Comparison of ENCODE assay signal across 27 cellular contexts in the genomic region with DNA sequence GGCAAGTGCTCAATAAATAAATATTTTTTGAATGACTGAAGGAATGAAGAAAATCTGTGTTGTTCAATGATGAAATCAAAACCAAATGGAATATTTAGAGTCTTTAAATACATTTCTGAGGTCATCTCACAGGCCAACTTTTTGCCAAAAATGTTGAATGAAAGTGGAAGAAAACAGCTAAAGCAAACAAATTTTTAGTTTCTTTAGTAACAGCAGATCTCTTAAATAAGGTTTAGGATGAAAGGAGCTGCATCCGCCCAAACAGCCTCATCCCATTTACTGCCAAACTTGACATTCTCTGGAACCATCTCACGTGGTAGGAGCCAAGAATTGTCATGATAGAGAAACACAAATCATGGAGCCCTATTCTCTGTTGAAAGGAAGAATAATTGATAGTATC. TPM values are rescaled to one million over a fixed set of nuclear protein-coding genes. Genes with fewer than 3 reads are reported as not detected.
A peak's percentile ranks its signal among the peaks of the same experiment; 100 is the strongest.
DNase-seq lines count a peak whose midpoint lies in the region; ATAC-seq, FAIRE-seq and TF ChIP-seq lines count a peak whose summit lies in the region.
"Had no signal": no experiment of that assay in that cellular context is flagged by ENCODE, and none has a peak within 500 bp of the region (broad histone marks: within the 10 kb centered on the region; RNA-seq: fewer than 3 reads in every experiment).

No MANE protein-coding gene starts in this region.

- H3K4me3 Mint-ChIP-seq in T-helper 17 cell = no peak overlapping the region
- H3K4me3 Mint-ChIP-seq: mesothelial cell of epicardium; neural crest cell; stimulated activated effector memory CD8-positive, alpha-beta T cell treated with anti-CD3 and anti-CD28 coated beads, Interleukin-12 subunit alpha, Interleukin-12 subunit beta, amount 100 ng/mL, for 72 hours had no signal

- TF ChIP-seq EP300 in stomach (IDR thresholded peaks at IDR 0.05) = no peak

- DNase-seq in left ventricle myocardium inferior (no peak), Right ventricle myocardium inferior (ENCODE audit: missing footprints) (no peak), T-helper 17 cell (no peak), fibroblast of the aortic adventitia (ENCODE audit: low read depth) (peak; percentile 73), stomach (no peak), RCC 7860 (ENCODE audit: low spot score) (no peak), HUDEP-2 (lab: John Stamatoyannopoulos, UW; ENCODE audit: unreplicated experiment in 76 of 76) (no peak), NCI-H2081 treated with DMSO at 0.1 percent for 48 hours (lab: John Stamatoyannopoulos, UW) (no peak)
- DNase-seq: activated CD4-positive, alpha-beta T cell treated with anti-CD3 and anti-CD28 coated beads for 1 hour; activated naive CD4-positive, alpha-beta T cell treated with anti-CD3 and anti-CD28 coated beads, Interleukin-2, amount 50 U/mL, for 16 hours; activated T-cell treated with anti-CD3 and anti-CD28 coated beads, Interleukin-2, amount 50 U/mL, for 48 hours; heart left ventricle; KBM-7; left colon; MV-4-11; NCI-H187; NCI-H345; SHP77 treated with DMSO at 0.1 percent for 48 hours; SW 1271 had no signal

- peak overlapping the region; percentile 15 for H3K27ac ChIP-seq in left ventricle myocardium inferior (replicated peaks)
- H3K27ac ChIP-seq in stomach = peak overlapping the region in 4 of 5 donors; percentile 4 to 51 (median 15)
- H3K27ac ChIP-seq: A549, suprapubic skin had no signal

- ATAC-seq in Right ventricle myocardium inferior (no peak), T-helper 17 cell (no peak)
- ATAC-seq: A549, left colon had no signal

- peak overlapping the region; percentile 57 for H3K27ac Mint-ChIP-seq in T-helper 17 cell
- H3K27ac Mint-ChIP-seq: mesothelial cell of epicardium, progenitor cell of endocrine pancreas had no signal

- H3K4me3 ChIP-seq in left ventricle myocardium inferior (no peak overlapping the region), fibroblast of the aortic adventitia (ENCODE audit: low read depth, low read length) (no peak overlapping the region), stomach (no peak overlapping the region)
- H3K4me3 ChIP-seq: A549, heart left ventricle, suprapubic skin had no signal

- peaks cover 5% of the 10 kb centered on the region for H3K36me3 Mint-ChIP-seq in T-helper 17 cell (ENCODE audit: low read depth)
- H3K36me3 Mint-ChIP-seq: mesothelial cell of epicardium; stimulated activated effector memory CD8-positive, alpha-beta T cell treated with anti-CD3 and anti-CD28 coated beads, Interleukin-12 subunit alpha, Interleukin-12 subunit beta, amount 100 ng/mL, for 72 hours had no signal

- no peaks in the 10 kb centered on the region for H3K4me1 ChIP-seq in left ventricle myocardium inferior
- peaks cover 9 to 56% (median 22%) of the 10 kb centered on the region in 4 donors for H3K4me1 ChIP-seq in stomach
- H3K4me1 ChIP-seq: A549 had no signal

- H3K27me3 ChIP-seq in left ventricle myocardium inferior (ENCODE audit: low read depth) = no peaks in the 10 kb centered on the region
- no peaks in the 10 kb centered on the region for H3K27me3 ChIP-seq in stomach
- H3K27me3 ChIP-seq: heart left ventricle, suprapubic skin had no signal

- 65 to 88% (median 69%) methylated on average over 2 of the region's 2 CpGs for WGBS in stomach, 5 donors

- no peak for TF ChIP-seq POLR2A in stomach (IDR thresholded peaks at IDR 0.05)

- no peaks in the 10 kb centered on the region for H3K27me3 Mint-ChIP-seq in T-helper 17 cell
- H3K27me3 Mint-ChIP-seq: progenitor cell of endocrine pancreas had no signal

- FAIRE-seq in RCC 7860 (lab: Jason Lieb, UNC) = no peak
- FAIRE-seq: A549, TTC549, urothelium cell line had no signal

- H3K36me3 ChIP-seq in left ventricle myocardium inferior (no peaks in the 10 kb centered on the region), stomach (no peaks in the 10 kb centered on the region)
- H3K36me3 ChIP-seq: suprapubic skin had no signal

- peaks cover 41% of the 10 kb centered on the region for H3K4me1 Mint-ChIP-seq in T-helper 17 cell
- H3K4me1 Mint-ChIP-seq: neural crest cell had no signal

- TF ChIP-seq CTCF in left ventricle myocardium inferior (IDR thresholded peaks at IDR 0.05; ENCODE audit: borderline replicate concordance) (no peak), fibroblast of the aortic adventitia (IDR thresholded peaks at IDR 0.05; ENCODE audit: insufficient read depth, low read length) (no peak), stomach (IDR thresholded peaks at IDR 0.05) (no peak)

- intact Hi-C loops in left ventricle myocardium inferior (cut with micrococcal nuclease) = no loop called here
- intact Hi-C loops in Right ventricle myocardium inferior (cut with DNase I) = no loop called here
- intact Hi-C loops in stomach (cut with DNase I; ENCODE audit: low total_unique reads) = no loop called here

- H3K9me3 ChIP-seq in left ventricle myocardium inferior (replicated peaks) (no peaks in the 10 kb centered on the region), T-helper 17 cell (ENCODE audit: control insufficient read depth, low read length, poor library complexity, severe bottlenecking) (no peaks in the 10 kb centered on the region), stomach (no peaks in the 10 kb centered on the region)
- H3K9me3 ChIP-seq: A549, heart left ventricle, suprapubic skin had no signal

RNA-seq across cellular contexts. Expression of gene SLC9A9, which starts 23.6 kb away (rescaled TPM):
- total RNA-seq in left ventricle myocardium inferior (4.9 TPM), Right ventricle myocardium inferior (9.3 TPM), T-helper 17 cell (10 to 100 TPM; 25.3 to 31.8 TPM), fibroblast of the aortic adventitia (ENCODE audit: low replicate concordance) (23.8 and 32.8 TPM in 2 replicates), stomach (10 to 100 TPM in 4 of 5 donors, under 1 TPM in 1; 0.58 to 29.7 (median 20.4) TPM)
- polyA plus RNA-seq in stomach = 1 to 10 TPM; 3.1 to 9.8 (median 7.0) TPM
